Comparison of ENCODE assay signal across 20 cellular contexts in genomic region chr7:149237502-149237901, GRCh38.
"Had no signal": no experiment of that assay in that cellular context is flagged by ENCODE, and none has a peak within 500 bp of the region (broad histone marks: within the 10 kb centered on the region; RNA-seq: fewer than 3 reads in every experiment).

No MANE protein-coding gene starts in this region.

- H3K27me3 Mint-ChIP-seq: activated CD8-positive, alpha-beta memory T cell treated with anti-CD3 and anti-CD28 coated beads, Interleukin-2, amount 10 ng/mL, durations not matched to agents 7 days and 5 days had no signal

- H3K9me3 ChIP-seq: adrenal gland, gastroesophageal sphincter, stomach, testis had no signal

- H3K9me3 Mint-ChIP-seq: activated naive CD4-positive, alpha-beta T cell treated with anti-CD3 and anti-CD28 coated beads, Interleukin-2, amount 50 U/mL, for 24 hours had no signal

- H2AFZ ChIP-seq: parathyroid adenoma had no signal

- H3K27me3 ChIP-seq: adrenal gland, dorsolateral prefrontal cortex, gastroesophageal sphincter, stomach, testis had no signal

- ATAC-seq: activated CD8-positive, alpha-beta memory T cell treated with anti-CD3 and anti-CD28 coated beads, Interleukin-2, amount 10 ng/mL, durations not matched to agents 7 days and 5 days; gastroesophageal sphincter; left colon had no signal

- H3K9ac ChIP-seq: parathyroid adenoma had no signal

- H3K36me3 ChIP-seq: adrenal gland, cardiac muscle cell, gastroesophageal sphincter, stomach had no signal

- H3K4me3 Mint-ChIP-seq: activated CD8-positive, alpha-beta memory T cell treated with anti-CD3 and anti-CD28 coated beads, Interleukin-2, amount 10 ng/mL, durations not matched to agents 7 days and 5 days; endodermal cell had no signal

- H3K4me3 ChIP-seq: adrenal gland, cardiac muscle cell, dorsolateral prefrontal cortex, gastroesophageal sphincter, lung, stomach, testis had no signal

- H3K27ac ChIP-seq: adrenal gland, cardiac muscle cell, dorsolateral prefrontal cortex, gastroesophageal sphincter, parathyroid adenoma, stomach, testis had no signal

- H3K27ac Mint-ChIP-seq: activated CD8-positive, alpha-beta memory T cell treated with anti-CD3 and anti-CD28 coated beads, Interleukin-2, amount 10 ng/mL, durations not matched to agents 7 days and 5 days; endodermal cell had no signal

- DNase-seq: activated CD4-positive, CD25-positive, alpha-beta regulatory T cell treated with anti-CD3 and anti-CD28 coated beads, Interleukin-2, amount 50 U/mL, for 72 hours; activated CD8-positive, alpha-beta memory T cell treated with anti-CD3 and anti-CD28 coated beads, Interleukin-2, amount 10 ng/mL, durations not matched to agents 7 days and 5 days; activated effector memory CD4-positive, alpha-beta T cell treated with anti-CD3 and anti-CD28 coated beads, Interleukin-2, amount 50 U/mL, for 16 hours; activated T-cell treated with anti-CD3 and anti-CD28 coated beads, Interleukin-2, amount 50 U/mL, for 1 hour; dorsolateral prefrontal cortex; endodermal cell; erythroblast; left colon; midbrain; naive B cell; stimulated activated CD4-positive, alpha-beta T cell treated with anti-CD3 and anti-CD28 coated beads, Interleukin-1b, Interleukin-23, amount 100 ng/mL, for 48 hours; stomach; T-helper 9 cell; testis had no signal
